Comparison of ENCODE assay signal across 1 cellular context in genomic region chr2:108215794-108216211, GRCh38.
TF ChIP-seq lines count a peak whose summit lies in the region.

No MANE protein-coding gene starts in this region.

TF ChIP-seq in GM23338, 12 proteins besides CTCF, POLR2A, EP300 and RAD21 (continued from another document):
- no peak for TF ChIP-seq ZNF462 (CRISPR knock-in tag; IDR thresholded peaks at IDR 0.05)
- TF ChIP-seq REST (IDR thresholded peaks at IDR 0.05; ENCODE audit: unreplicated experiment) = no peak
- no peak for TF ChIP-seq NANOG (IDR thresholded peaks at IDR 0.05; ENCODE audit: borderline replicate concordance)
